Comparison of ENCODE assay signal across 1 cellular context in the genomic region with DNA sequence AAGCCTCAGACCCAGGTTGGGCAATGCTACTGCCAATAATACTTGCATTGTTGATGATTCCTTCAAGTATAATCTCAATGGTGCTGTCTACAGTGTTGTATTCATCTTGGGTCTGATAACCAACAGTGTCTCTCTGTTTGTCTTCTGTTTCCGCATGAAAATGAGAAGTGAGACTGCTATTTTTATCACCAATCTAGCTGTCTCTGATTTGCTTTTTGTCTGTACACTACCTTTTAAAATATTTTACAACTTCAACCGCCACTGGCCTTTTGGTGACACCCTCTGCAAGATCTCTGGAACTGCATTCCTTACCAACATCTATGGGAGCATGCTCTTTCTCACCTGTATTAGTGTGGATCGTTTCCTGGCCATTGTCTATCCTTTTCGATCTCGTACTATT.
TF ChIP-seq lines count a peak whose summit lies in the region.

No MANE protein-coding gene starts in this region.

TF ChIP-seq in WTC11, 78 proteins besides CTCF, POLR2A, EP300 and RAD21 (continued from another document):
- TF ChIP-seq OVOL2 (CRISPR knock-in tag; IDR thresholded peaks at IDR 0.05; ENCODE audit: borderline replicate concordance) = no peak
- TF ChIP-seq SOX15 (CRISPR knock-in tag; IDR thresholded peaks at IDR 0.05) = no peak
- TF ChIP-seq, protein P1, sequence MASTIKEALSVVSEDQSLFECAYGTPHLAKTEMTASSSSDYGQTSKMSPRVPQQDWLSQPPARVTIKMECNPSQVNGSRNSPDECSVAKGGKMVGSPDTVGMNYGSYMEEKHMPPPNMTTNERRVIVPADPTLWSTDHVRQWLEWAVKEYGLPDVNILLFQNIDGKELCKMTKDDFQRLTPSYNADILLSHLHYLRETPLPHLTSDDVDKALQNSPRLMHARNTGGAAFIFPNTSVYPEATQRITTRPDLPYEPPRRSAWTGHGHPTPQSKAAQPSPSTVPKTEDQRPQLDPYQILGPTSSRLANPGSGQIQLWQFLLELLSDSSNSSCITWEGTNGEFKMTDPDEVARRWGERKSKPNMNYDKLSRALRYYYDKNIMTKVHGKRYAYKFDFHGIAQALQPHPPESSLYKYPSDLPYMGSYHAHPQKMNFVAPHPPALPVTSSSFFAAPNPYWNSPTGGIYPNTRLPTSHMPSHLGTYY (CRISPR knock-in tag; IDR thresholded peaks at IDR 0.05) = no peak
- no peak for TF ChIP-seq SP1 (CRISPR knock-in tag; conservative IDR thresholded peaks at IDR 0.05)
- TF ChIP-seq PRDM15 (CRISPR knock-in tag; IDR thresholded peaks at IDR 0.05) = no peak
- TF ChIP-seq CBFB (CRISPR knock-in tag; IDR thresholded peaks at IDR 0.05; ENCODE audit: low read depth) = no peak
- TF ChIP-seq GRHL2 (CRISPR knock-in tag; IDR thresholded peaks at IDR 0.05; ENCODE audit: insufficient replicate concordance, severe bottlenecking) = no peak
- TF ChIP-seq JUN (CRISPR knock-in tag; IDR thresholded peaks at IDR 0.05) = no peak
- TF ChIP-seq PRRX2 (CRISPR knock-in tag; IDR thresholded peaks at IDR 0.05) = no peak
- TF ChIP-seq ZNF317 (CRISPR knock-in tag; IDR thresholded peaks at IDR 0.05; ENCODE audit: borderline replicate concordance, low read depth) = no peak
- TF ChIP-seq ZNF423 (CRISPR knock-in tag; IDR thresholded peaks at IDR 0.05) = no peak
- TF ChIP-seq CDX4 (CRISPR knock-in tag; IDR thresholded peaks at IDR 0.05; ENCODE audit: borderline replicate concordance) = no peak
